Comparison of ENCODE assay signal across 1 cellular context in the genomic region with DNA sequence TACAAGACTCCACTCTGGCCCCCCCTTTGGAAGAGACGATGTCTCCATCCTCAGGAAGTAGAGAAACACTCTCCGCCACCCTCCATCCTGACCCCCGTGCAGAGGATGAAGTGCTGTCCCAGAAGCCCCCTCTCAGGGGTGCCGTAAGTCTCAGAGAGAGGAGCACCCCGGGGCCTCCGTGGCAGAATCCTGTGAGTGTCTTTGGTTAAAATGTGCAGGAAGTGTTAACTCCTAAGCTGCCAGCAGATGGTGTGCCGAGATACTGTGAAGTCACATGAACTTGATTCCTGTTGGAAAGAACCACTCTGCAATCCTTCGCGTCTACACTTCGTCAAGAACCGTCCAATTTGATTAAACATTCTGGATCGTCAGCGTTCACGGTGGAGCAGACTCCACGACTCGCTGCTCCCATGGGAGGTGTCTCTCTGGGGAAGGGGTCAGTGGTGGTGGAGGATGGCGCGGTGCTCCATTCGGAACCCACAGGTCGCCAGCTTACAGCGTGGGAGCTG.
A peak's percentile ranks its signal among the peaks of the same experiment; 100 is the strongest.
TF ChIP-seq lines count a peak whose summit lies in the region.

No MANE protein-coding gene starts in this region.

TF ChIP-seq in K562, 482 proteins besides CTCF, POLR2A, EP300 and RAD21 (continued from another document):
- TF ChIP-seq, protein P1, sequence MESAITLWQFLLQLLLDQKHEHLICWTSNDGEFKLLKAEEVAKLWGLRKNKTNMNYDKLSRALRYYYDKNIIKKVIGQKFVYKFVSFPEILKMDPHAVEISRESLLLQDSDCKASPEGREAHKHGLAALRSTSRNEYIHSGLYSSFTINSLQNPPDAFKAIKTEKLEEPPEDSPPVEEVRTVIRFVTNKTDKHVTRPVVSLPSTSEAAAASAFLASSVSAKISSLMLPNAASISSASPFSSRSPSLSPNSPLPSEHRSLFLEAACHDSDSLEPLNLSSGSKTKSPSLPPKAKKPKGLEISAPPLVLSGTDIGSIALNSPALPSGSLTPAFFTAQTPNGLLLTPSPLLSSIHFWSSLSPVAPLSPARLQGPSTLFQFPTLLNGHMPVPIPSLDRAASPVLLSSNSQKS (CRISPR knock-in tag; IDR thresholded peaks at IDR 0.05) = no peak
- TF ChIP-seq KHSRP (IDR thresholded peaks at IDR 0.05) (no peak), NR3C1 (CRISPR knock-in tag; IDR thresholded peaks at IDR 0.05) (no peak), JUND (IDR thresholded peaks at IDR 0.05; ENCODE audit: borderline replicate concordance, low read depth, low read length) (peak; percentile 49; the same call in 1 of the 2 replicates), JUND (tag; IDR thresholded peaks at IDR 0.05; ENCODE audit: borderline replicate concordance, low read depth, low read length) (no peak), ESRRB (CRISPR knock-in tag; IDR thresholded peaks at IDR 0.05; ENCODE audit: borderline replicate concordance) (no peak), NFYB (IDR thresholded peaks at IDR 0.05; ENCODE audit: extremely low read depth, insufficient read length) (no peak), POLR2G (IDR thresholded peaks at IDR 0.05; ENCODE audit: low read depth, low read length) (no peak), MYNN (IDR thresholded peaks at IDR 0.05) (no peak), MYNN (CRISPR knock-in tag; IDR thresholded peaks at IDR 0.05) (no peak), CC2D1A (IDR thresholded peaks at IDR 0.05) (no peak), SRSF3 (IDR thresholded peaks at IDR 0.05; ENCODE audit: insufficient read depth, low read length) (no peak), PURB (CRISPR knock-in tag; IDR thresholded peaks at IDR 0.05; ENCODE audit: low read depth) (no peak), RBM14 (IDR thresholded peaks at IDR 0.05; ENCODE audit: borderline replicate concordance, insufficient read depth, low read depth, low read length) (no peak), MYC (IDR thresholded peaks at IDR 0.05; ENCODE audit: low read depth, low read length) (no peak), MYC (CRISPR knock-in tag; IDR thresholded peaks at IDR 0.05; ENCODE audit: borderline replicate concordance, low read depth) (peak; percentile 1; the same call in 1 of the 2 replicates), ZNF175 (CRISPR knock-in tag; IDR thresholded peaks at IDR 0.05; ENCODE audit: low read depth) (0 out of 2 replicates have a peak, but pooled peaks have one; percentile 45), FOXM1 (IDR thresholded peaks at IDR 0.05; ENCODE audit: low read depth) (no peak), FOXM1 (CRISPR knock-in tag; IDR thresholded peaks at IDR 0.05; ENCODE audit: low read depth) (no peak), ZNF324 (CRISPR knock-in tag; IDR thresholded peaks at IDR 0.05) (no peak)
- TF ChIP-seq, protein P2, sequence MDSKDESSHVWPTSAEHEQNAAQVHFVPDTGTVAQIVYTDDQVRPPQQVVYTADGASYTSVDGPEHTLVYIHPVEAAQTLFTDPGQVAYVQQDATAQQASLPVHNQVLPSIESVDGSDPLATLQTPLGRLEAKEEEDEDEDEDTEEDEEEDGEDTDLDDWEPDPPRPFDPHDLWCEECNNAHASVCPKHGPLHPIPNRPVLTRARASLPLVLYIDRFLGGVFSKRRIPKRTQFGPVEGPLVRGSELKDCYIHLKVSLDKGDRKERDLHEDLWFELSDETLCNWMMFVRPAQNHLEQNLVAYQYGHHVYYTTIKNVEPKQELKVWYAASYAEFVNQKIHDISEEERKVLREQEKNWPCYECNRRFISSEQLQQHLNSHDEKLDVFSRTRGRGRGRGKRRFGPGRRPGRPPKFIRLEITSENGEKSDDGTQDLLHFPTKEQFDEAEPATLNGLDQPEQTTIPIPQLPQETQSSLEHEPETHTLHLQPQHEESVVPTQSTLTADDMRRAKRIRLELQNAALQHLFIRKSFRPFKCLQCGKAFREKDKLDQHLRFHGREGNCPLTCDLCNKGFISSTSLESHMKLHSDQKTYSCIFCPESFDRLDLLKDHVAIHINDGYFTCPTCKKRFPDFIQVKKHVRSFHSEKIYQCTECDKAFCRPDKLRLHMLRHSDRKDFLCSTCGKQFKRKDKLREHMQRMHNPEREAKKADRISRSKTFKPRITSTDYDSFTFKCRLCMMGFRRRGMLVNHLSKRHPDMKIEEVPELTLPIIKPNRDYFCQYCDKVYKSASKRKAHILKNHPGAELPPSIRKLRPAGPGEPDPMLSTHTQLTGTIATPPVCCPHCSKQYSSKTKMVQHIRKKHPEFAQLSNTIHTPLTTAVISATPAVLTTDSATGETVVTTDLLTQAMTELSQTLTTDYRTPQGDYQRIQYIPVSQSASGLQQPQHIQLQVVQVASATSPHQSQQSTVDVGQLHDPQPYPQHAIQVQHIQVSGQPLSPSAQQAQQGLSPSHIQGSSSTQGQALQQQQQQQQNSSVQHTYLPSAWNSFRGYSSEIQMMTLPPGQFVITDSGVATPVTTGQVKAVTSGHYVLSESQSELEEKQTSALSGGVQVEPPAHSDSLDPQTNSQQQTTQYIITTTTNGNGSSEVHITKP (IDR thresholded peaks at IDR 0.05; ENCODE audit: partially characterized antibody) = peak; percentile 52
- TF ChIP-seq, protein P3, sequence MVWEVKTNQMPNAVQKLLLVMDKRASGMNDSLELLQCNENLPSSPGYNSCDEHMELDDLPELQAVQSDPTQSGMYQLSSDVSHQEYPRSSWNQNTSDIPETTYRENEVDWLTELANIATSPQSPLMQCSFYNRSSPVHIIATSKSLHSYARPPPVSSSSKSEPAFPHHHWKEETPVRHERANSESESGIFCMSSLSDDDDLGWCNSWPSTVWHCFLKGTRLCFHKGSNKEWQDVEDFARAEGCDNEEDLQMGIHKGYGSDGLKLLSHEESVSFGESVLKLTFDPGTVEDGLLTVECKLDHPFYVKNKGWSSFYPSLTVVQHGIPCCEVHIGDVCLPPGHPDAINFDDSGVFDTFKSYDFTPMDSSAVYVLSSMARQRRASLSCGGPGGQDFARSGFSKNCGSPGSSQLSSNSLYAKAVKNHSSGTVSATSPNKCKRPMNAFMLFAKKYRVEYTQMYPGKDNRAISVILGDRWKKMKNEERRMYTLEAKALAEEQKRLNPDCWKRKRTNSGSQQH (CRISPR knock-in tag; IDR thresholded peaks at IDR 0.05) = no peak
- TF ChIP-seq, protein P4, sequence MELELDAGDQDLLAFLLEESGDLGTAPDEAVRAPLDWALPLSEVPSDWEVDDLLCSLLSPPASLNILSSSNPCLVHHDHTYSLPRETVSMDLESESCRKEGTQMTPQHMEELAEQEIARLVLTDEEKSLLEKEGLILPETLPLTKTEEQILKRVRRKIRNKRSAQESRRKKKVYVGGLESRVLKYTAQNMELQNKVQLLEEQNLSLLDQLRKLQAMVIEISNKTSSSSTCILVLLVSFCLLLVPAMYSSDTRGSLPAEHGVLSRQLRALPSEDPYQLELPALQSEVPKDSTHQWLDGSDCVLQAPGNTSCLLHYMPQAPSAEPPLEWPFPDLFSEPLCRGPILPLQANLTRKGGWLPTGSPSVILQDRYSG (tag; conservative IDR thresholded peaks at IDR 0.05; ENCODE audit: low read depth) = no peak
- TF ChIP-seq, protein P5, sequence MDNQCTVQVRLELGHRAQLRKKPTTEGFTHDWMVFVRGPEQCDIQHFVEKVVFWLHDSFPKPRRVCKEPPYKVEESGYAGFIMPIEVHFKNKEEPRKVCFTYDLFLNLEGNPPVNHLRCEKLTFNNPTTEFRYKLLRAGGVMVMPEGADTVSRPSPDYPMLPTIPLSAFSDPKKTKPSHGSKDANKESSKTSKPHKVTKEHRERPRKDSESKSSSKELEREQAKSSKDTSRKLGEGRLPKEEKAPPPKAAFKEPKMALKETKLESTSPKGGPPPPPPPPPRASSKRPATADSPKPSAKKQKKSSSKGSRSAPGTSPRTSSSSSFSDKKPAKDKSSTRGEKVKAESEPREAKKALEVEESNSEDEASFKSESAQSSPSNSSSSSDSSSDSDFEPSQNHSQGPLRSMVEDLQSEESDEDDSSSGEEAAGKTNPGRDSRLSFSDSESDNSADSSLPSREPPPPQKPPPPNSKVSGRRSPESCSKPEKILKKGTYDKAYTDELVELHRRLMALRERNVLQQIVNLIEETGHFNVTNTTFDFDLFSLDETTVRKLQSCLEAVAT (IDR thresholded peaks at IDR 0.05) = no peak
- TF ChIP-seq, protein P6, sequence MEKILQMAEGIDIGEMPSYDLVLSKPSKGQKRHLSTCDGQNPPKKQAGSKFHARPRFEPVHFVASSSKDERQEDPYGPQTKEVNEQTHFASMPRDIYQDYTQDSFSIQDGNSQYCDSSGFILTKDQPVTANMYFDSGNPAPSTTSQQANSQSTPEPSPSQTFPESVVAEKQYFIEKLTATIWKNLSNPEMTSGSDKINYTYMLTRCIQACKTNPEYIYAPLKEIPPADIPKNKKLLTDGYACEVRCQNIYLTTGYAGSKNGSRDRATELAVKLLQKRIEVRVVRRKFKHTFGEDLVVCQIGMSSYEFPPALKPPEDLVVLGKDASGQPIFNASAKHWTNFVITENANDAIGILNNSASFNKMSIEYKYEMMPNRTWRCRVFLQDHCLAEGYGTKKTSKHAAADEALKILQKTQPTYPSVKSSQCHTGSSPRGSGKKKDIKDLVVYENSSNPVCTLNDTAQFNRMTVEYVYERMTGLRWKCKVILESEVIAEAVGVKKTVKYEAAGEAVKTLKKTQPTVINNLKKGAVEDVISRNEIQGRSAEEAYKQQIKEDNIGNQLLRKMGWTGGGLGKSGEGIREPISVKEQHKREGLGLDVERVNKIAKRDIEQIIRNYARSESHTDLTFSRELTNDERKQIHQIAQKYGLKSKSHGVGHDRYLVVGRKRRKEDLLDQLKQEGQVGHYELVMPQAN (IDR thresholded peaks at IDR 0.05; ENCODE audit: borderline replicate concordance) = no peak
